In the genomic region with DNA sequence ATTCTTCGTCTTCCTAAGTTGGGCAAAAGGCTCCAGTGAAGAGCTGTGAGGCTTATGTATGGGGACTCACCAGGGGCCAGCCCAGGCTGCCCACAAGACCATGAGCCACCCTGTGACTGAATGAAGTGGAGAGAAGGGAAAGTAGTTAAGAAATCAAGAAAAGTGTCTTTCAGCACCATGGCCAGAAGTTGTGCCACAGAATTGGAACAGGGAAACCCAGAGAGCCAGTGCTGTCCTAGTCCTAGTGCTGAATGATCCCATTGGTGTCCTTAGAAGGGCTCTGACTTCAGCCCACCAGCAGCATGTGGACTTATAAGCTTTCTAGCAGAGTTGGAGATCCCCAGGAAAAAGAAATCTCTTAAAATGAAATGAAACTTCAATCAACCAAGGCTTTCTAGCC, we compare ENCODE assay signal across 11 cellular contexts. TPM values are rescaled to one million over a fixed set of nuclear protein-coding genes. Genes with fewer than 3 reads are reported as not detected.
DNase-seq lines count a peak whose midpoint lies in the region; ATAC-seq and TF ChIP-seq lines count a peak whose summit lies in the region.
"Had no signal": no experiment of that assay in that cellular context is flagged by ENCODE, and none has a peak within 500 bp of the region (broad histone marks: within the 10 kb centered on the region; RNA-seq: fewer than 3 reads in every experiment).

No MANE protein-coding gene starts in this region.

- no peak overlapping the region for H3K27ac Mint-ChIP-seq in stimulated activated effector memory CD8-positive, alpha-beta T cell treated with anti-CD3 and anti-CD28 coated beads, Interleukin-12 subunit alpha, Interleukin-12 subunit beta, amount 100 ng/mL, for 72 hours
- H3K27ac Mint-ChIP-seq: CD4-positive, alpha-beta T cell had no signal

- H3K4me3 ChIP-seq in AG10803 (ENCODE audit: low read length): no peak overlapping the region
- no peak overlapping the region for H3K4me3 ChIP-seq in Jurkat, Clone E6-1 (ENCODE audit: low read length)
- H3K4me3 ChIP-seq: prostate gland had no signal

- no peak overlapping the region for H3K4me3 Mint-ChIP-seq in stimulated activated effector memory CD8-positive, alpha-beta T cell treated with anti-CD3 and anti-CD28 coated beads, Interleukin-12 subunit alpha, Interleukin-12 subunit beta, amount 100 ng/mL, for 72 hours
- H3K4me3 Mint-ChIP-seq: CD4-positive, alpha-beta T cell had no signal

- DNase-seq in AG10803 (ENCODE audit: low read depth): peak; percentile 47
- DNase-seq in Jurkat, Clone E6-1 (ENCODE audit: low read depth, low spot score): peak; percentile 44
- DNase-seq in amniotic epithelial cell (ENCODE audit: low read depth): peak; percentile 69
- peak; percentile 39 for DNase-seq in kidney glomerular epithelial cell (lab: John Stamatoyannopoulos, UW)
- no peak for DNase-seq in stimulated activated effector memory CD8-positive, alpha-beta T cell treated with anti-CD3 and anti-CD28 coated beads, Interleukin-12 subunit alpha, Interleukin-12 subunit beta, amount 100 ng/mL, for 72 hours (ENCODE audit: low spot score in 2 of 2)
- no peak for DNase-seq in NCI-H2227 treated with DMSO at 0.1 percent for 48 hours (lab: John Stamatoyannopoulos, UW)
- DNase-seq: CD4-positive, alpha-beta T cell had no signal

- H3K9me3 Mint-ChIP-seq in stimulated activated effector memory CD8-positive, alpha-beta T cell treated with anti-CD3 and anti-CD28 coated beads, Interleukin-12 subunit alpha, Interleukin-12 subunit beta, amount 100 ng/mL, for 72 hours: no peaks in the 10 kb centered on the region
- H3K9me3 Mint-ChIP-seq: CD4-positive, alpha-beta T cell had no signal

- no peak for TF ChIP-seq CTCF in AG10803 (conservative IDR thresholded peaks at IDR 0.05; ENCODE audit: low read length)

- ATAC-seq in GM19467 (IDR thresholded peaks at IDR 0.05; ENCODE audit: unreplicated experiment): no peak
- ATAC-seq in stimulated activated effector memory CD8-positive, alpha-beta T cell treated with anti-CD3 and anti-CD28 coated beads, Interleukin-12 subunit alpha, Interleukin-12 subunit beta, amount 100 ng/mL, for 72 hours: no peak
- no peak for ATAC-seq in HG03342 (IDR thresholded peaks at IDR 0.05; ENCODE audit: unreplicated experiment)

- H3K4me1 Mint-ChIP-seq in stimulated activated effector memory CD8-positive, alpha-beta T cell treated with anti-CD3 and anti-CD28 coated beads, Interleukin-12 subunit alpha, Interleukin-12 subunit beta, amount 100 ng/mL, for 72 hours: peaks cover 19% of the 10 kb centered on the region

- H3K36me3 Mint-ChIP-seq in stimulated activated effector memory CD8-positive, alpha-beta T cell treated with anti-CD3 and anti-CD28 coated beads, Interleukin-12 subunit alpha, Interleukin-12 subunit beta, amount 100 ng/mL, for 72 hours: no peaks in the 10 kb centered on the region

RNA-seq across cellular contexts. Expression of gene CCSER2, which starts 37.0 kb away (rescaled TPM):
- polyA plus RNA-seq in Jurkat, Clone E6-1 (2012; ENCODE audit: insufficient read depth, insufficient read length): 20.6 TPM

RNA-seq across cellular contexts. Expression of gene RGR, which starts 46.5 kb away (rescaled TPM):
- polyA plus RNA-seq in Jurkat, Clone E6-1 (2012; ENCODE audit: insufficient read depth, insufficient read length): not detected

RNA-seq across cellular contexts. Expression of gene LRIT1, which starts 50.0 kb away (rescaled TPM):
- polyA plus RNA-seq in Jurkat, Clone E6-1 (2012; ENCODE audit: insufficient read depth, insufficient read length): not detected
- polyA plus RNA-seq: adipose tissue had no signal

Comparison
In these comparisons a context has a peak if more than half of its experiments do, and no peak if none do; other contexts are left out.
1. DNase-seq: peak in AG10803 (single experiment), Jurkat, Clone E6-1 (single experiment), amniotic epithelial cell (single experiment) and kidney glomerular epithelial cell (single experiment); none in stimulated activated effector memory CD8-positive, alpha-beta T cell treated with anti-CD3 and anti-CD28 coated beads, Interleukin-12 subunit alpha, Interleukin-12 subunit beta, amount 100 ng/mL, for 72 hours (0 of 2) and NCI-H2227 treated with DMSO at 0.1 percent for 48 hours (single experiment).